In genomic region chr20:14044712-14045276, GRCh38 we compare ENCODE assay signal across 6 cellular contexts. TPM values are rescaled to one million over a fixed set of nuclear protein-coding genes. Genes with fewer than 3 reads are reported as not detected.
"Had no signal": no experiment of that assay in that cellular context is flagged by ENCODE, and none has a peak within 500 bp of the region (broad histone marks: within the 10 kb centered on the region; RNA-seq: fewer than 3 reads in every experiment).

No MANE protein-coding gene starts in this region.

RNA-seq across cellular contexts. Expression of gene MACROD2, which starts 49.5 kb away (rescaled TPM):
- total RNA-seq: IMR-90, K562 had no signal
- polyA plus RNA-seq: IMR-90, K562 had no signal

RNA-seq across cellular contexts. Expression of gene SEL1L2, which starts 54.4 kb away (rescaled TPM):
- total RNA-seq: HepG2, HT-29, HT1080, IMR-90, K562 had no signal
- polyA plus RNA-seq: HepG2, IgD-negative memory B cell, IMR-90, K562 had no signal
